ENCODE assay signal across 2 cellular contexts in the genomic region with DNA sequence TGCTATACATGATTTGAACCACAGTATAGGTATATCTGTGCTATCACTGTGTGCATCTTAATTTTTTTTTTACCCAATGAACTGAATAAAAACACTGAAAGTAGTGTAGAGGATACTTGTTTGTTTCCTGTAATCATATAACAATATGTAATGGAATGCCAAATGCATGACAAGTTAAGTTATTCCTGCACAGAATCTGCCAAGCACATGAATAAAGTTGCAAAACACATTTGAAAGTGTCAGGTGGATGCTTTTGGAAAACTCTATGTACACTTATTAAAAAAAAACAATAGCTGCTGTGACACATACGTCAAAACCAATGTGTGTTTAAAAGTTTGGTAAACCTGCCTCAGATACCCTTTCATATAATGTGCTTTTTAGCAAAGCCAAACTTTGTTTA.
TF ChIP-seq lines count a peak whose summit lies in the region.

No MANE protein-coding gene starts in this region.

TF ChIP-seq in SK-N-SH treated with all-trans-retinoic acid at 6 μM for 48 hours, 23 proteins besides CTCF, POLR2A, EP300 and RAD21 (continued from another document):
- TF ChIP-seq, protein P1, sequence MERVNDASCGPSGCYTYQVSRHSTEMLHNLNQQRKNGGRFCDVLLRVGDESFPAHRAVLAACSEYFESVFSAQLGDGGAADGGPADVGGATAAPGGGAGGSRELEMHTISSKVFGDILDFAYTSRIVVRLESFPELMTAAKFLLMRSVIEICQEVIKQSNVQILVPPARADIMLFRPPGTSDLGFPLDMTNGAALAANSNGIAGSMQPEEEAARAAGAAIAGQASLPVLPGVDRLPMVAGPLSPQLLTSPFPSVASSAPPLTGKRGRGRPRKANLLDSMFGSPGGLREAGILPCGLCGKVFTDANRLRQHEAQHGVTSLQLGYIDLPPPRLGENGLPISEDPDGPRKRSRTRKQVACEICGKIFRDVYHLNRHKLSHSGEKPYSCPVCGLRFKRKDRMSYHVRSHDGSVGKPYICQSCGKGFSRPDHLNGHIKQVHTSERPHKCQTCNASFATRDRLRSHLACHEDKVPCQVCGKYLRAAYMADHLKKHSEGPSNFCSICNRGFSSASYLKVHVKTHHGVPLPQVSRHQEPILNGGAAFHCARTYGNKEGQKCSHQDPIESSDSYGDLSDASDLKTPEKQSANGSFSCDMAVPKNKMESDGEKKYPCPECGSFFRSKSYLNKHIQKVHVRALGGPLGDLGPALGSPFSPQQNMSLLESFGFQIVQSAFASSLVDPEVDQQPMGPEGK (CRISPR knock-in tag; IDR thresholded peaks at IDR 0.05; ENCODE audit: borderline replicate concordance) = no peak
- no peak for TF ChIP-seq RARB (CRISPR knock-in tag; IDR thresholded peaks at IDR 0.05)
- TF ChIP-seq CSDC2 (CRISPR knock-in tag; IDR thresholded peaks at IDR 0.05) = no peak
- TF ChIP-seq ZNF70 (CRISPR knock-in tag; IDR thresholded peaks at IDR 0.05) = no peak
- TF ChIP-seq, protein P2, sequence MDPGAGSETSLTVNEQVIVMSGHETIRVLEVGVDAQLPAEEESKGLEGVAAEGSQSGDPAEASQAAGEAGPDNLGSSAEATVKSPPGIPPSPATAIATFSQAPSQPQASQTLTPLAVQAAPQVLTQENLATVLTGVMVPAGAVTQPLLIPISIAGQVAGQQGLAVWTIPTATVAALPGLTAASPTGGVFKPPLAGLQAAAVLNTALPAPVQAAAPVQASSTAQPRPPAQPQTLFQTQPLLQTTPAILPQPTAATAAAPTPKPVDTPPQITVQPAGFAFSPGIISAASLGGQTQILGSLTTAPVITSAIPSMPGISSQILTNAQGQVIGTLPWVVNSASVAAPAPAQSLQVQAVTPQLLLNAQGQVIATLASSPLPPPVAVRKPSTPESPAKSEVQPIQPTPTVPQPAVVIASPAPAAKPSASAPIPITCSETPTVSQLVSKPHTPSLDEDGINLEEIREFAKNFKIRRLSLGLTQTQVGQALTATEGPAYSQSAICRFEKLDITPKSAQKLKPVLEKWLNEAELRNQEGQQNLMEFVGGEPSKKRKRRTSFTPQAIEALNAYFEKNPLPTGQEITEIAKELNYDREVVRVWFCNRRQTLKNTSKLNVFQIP (CRISPR knock-in tag; IDR thresholded peaks at IDR 0.05; ENCODE audit: borderline replicate concordance, low read depth) = no peak
- no peak for TF ChIP-seq SNAI2 (CRISPR knock-in tag; IDR thresholded peaks at IDR 0.05)
- TF ChIP-seq ZNF565 (CRISPR knock-in tag; conservative IDR thresholded peaks at IDR 0.05; ENCODE audit: low read depth) = no peak
- TF ChIP-seq, protein P3, sequence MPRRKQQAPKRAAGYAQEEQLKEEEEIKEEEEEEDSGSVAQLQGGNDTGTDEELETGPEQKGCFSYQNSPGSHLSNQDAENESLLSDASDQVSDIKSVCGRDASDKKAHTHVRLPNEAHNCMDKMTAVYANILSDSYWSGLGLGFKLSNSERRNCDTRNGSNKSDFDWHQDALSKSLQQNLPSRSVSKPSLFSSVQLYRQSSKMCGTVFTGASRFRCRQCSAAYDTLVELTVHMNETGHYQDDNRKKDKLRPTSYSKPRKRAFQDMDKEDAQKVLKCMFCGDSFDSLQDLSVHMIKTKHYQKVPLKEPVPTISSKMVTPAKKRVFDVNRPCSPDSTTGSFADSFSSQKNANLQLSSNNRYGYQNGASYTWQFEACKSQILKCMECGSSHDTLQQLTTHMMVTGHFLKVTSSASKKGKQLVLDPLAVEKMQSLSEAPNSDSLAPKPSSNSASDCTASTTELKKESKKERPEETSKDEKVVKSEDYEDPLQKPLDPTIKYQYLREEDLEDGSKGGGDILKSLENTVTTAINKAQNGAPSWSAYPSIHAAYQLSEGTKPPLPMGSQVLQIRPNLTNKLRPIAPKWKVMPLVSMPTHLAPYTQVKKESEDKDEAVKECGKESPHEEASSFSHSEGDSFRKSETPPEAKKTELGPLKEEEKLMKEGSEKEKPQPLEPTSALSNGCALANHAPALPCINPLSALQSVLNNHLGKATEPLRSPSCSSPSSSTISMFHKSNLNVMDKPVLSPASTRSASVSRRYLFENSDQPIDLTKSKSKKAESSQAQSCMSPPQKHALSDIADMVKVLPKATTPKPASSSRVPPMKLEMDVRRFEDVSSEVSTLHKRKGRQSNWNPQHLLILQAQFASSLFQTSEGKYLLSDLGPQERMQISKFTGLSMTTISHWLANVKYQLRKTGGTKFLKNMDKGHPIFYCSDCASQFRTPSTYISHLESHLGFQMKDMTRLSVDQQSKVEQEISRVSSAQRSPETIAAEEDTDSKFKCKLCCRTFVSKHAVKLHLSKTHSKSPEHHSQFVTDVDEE (CRISPR knock-in tag; IDR thresholded peaks at IDR 0.05) = no peak
- TF ChIP-seq ZFP30 (CRISPR knock-in tag; IDR thresholded peaks at IDR 0.05) = no peak

TF ChIP-seq in SK-N-SH, 30 proteins besides CTCF, POLR2A, EP300 and RAD21 (continued from another document):
- TF ChIP-seq, protein P4, sequence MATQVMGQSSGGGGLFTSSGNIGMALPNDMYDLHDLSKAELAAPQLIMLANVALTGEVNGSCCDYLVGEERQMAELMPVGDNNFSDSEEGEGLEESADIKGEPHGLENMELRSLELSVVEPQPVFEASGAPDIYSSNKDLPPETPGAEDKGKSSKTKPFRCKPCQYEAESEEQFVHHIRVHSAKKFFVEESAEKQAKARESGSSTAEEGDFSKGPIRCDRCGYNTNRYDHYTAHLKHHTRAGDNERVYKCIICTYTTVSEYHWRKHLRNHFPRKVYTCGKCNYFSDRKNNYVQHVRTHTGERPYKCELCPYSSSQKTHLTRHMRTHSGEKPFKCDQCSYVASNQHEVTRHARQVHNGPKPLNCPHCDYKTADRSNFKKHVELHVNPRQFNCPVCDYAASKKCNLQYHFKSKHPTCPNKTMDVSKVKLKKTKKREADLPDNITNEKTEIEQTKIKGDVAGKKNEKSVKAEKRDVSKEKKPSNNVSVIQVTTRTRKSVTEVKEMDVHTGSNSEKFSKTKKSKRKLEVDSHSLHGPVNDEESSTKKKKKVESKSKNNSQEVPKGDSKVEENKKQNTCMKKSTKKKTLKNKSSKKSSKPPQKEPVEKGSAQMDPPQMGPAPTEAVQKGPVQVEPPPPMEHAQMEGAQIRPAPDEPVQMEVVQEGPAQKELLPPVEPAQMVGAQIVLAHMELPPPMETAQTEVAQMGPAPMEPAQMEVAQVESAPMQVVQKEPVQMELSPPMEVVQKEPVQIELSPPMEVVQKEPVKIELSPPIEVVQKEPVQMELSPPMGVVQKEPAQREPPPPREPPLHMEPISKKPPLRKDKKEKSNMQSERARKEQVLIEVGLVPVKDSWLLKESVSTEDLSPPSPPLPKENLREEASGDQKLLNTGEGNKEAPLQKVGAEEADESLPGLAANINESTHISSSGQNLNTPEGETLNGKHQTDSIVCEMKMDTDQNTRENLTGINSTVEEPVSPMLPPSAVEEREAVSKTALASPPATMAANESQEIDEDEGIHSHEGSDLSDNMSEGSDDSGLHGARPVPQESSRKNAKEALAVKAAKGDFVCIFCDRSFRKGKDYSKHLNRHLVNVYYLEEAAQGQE (IDR thresholded peaks at IDR 0.05; ENCODE audit: low read depth, low read length) = no peak
- TF ChIP-seq SIN3A (IDR thresholded peaks at IDR 0.05; ENCODE audit: borderline replicate concordance, low read depth, low read length) (no peak), RFX5 (IDR thresholded peaks at IDR 0.05; ENCODE audit: low read length) (no peak), TCF12 (IDR thresholded peaks at IDR 0.05) (no peak), MEF2A (IDR thresholded peaks at IDR 0.05; ENCODE audit: borderline replicate concordance, low read depth) (no peak), SMC3 (IDR thresholded peaks at IDR 0.05; ENCODE audit: low read depth, low read length) (no peak), ELF1 (IDR thresholded peaks at IDR 0.05) (no peak), MXI1 (IDR thresholded peaks at IDR 0.05; ENCODE audit: low read depth, low read length) (no peak)
- TF ChIP-seq, protein P5, sequence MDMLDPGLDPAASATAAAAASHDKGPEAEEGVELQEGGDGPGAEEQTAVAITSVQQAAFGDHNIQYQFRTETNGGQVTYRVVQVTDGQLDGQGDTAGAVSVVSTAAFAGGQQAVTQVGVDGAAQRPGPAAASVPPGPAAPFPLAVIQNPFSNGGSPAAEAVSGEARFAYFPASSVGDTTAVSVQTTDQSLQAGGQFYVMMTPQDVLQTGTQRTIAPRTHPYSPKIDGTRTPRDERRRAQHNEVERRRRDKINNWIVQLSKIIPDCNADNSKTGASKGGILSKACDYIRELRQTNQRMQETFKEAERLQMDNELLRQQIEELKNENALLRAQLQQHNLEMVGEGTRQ (IDR thresholded peaks at IDR 0.05; ENCODE audit: borderline replicate concordance, low read depth, low read length) = no peak
